8 cellular contexts compared by ENCODE assay signal in genomic region chr18:10230072-10230471, GRCh38.
DNase-seq lines count a peak whose midpoint lies in the region; ATAC-seq, FAIRE-seq and TF ChIP-seq lines count a peak whose summit lies in the region.

No MANE protein-coding gene starts in this region.

- H2AK5ac ChIP-seq in H1 (ENCODE audit: low read depth, low read length) = no peak overlapping the region

- H3K4me3 ChIP-seq in breast epithelium = no peak overlapping the region
- no peak overlapping the region for H3K4me3 ChIP-seq in NT2/D1 (ENCODE audit: insufficient read length, low read depth)
- H3K4me3 ChIP-seq in H1 (ENCODE audit: extremely low read depth in 1 of 4, insufficient read depth in 2 of 4, low read depth in 3 of 4, low read length in 4 of 4) = no peak overlapping the region
- H3K4me3 ChIP-seq in skeletal muscle cell (ENCODE audit: low read depth, low read length) = no peak overlapping the region

- no peak overlapping the region for H4K8ac ChIP-seq in H1 (ENCODE audit: extremely low read depth, insufficient read depth, low read length)

- no peak overlapping the region for H3K4ac ChIP-seq in H1 (replicated peaks; ENCODE audit: insufficient read length, low read depth, low read length)

- H3K79me1 ChIP-seq in H1 (ENCODE audit: low read depth, low read length) = no peaks in the 10 kb centered on the region

- H2BK12ac ChIP-seq in H1 (ENCODE audit: low read depth, low read length) = no peak overlapping the region

- H3K4me3 Mint-ChIP-seq in MCF 10A (ENCODE audit: unreplicated experiment) = no peak overlapping the region

- H2BK5ac ChIP-seq in H1 (ENCODE audit: low read depth, low read length) = no peak overlapping the region

- no peak overlapping the region for H3K27ac Mint-ChIP-seq in MCF 10A (ENCODE audit: low read depth, unreplicated experiment)

- H3K36me3 Mint-ChIP-seq in MCF 10A (ENCODE audit: insufficient read depth, unreplicated experiment) = no peaks in the 10 kb centered on the region

- no peaks in the 10 kb centered on the region for H3K27me3 Mint-ChIP-seq in MCF 10A (ENCODE audit: insufficient read depth, unreplicated experiment)

- H4K20me1 ChIP-seq in H1 (replicated peaks in 1 of 2; ENCODE audit: control insufficient read depth in 1 of 2, insufficient read depth in 2 of 2, low read length in 2 of 2) = no peaks in the 10 kb centered on the region

- H3K56ac ChIP-seq in H1 (replicated peaks; ENCODE audit: insufficient read length, low read depth, low read length) = no peak overlapping the region

- no peak overlapping the region for H4K5ac ChIP-seq in H1 (ENCODE audit: insufficient read length, low read depth, low read length)

- H3K79me2 ChIP-seq in H1 (ENCODE audit: control insufficient read depth in 1 of 2, insufficient read depth in 2 of 2, low read length in 2 of 2) = no peaks in the 10 kb centered on the region

- H3K4me1 ChIP-seq in breast epithelium = no peaks in the 10 kb centered on the region
- no peaks in the 10 kb centered on the region for H3K4me1 ChIP-seq in NT2/D1 (ENCODE audit: insufficient read depth, insufficient read length)
- H3K4me1 ChIP-seq in H1 (replicated peaks in 1 of 4; ENCODE audit: control insufficient read depth in 3 of 4, insufficient read depth in 4 of 4, low read length in 3 of 4) = no peaks in the 10 kb centered on the region; a peak in 1 of 7 replicates

- H2BK120ac ChIP-seq in H1 (replicated peaks; ENCODE audit: low read depth, low read length) = no peak overlapping the region

- CTCF ChIA-PET in MCF 10A (lab: Yijun Ruan, JAX) = no interaction called here
- CTCF ChIA-PET in H1 (lab: Charles Lee; ENCODE audit: partially characterized antibody) = interaction anchor here (0.5 to 0.8 kb wide), 3 partner anchors 38 to 274 kb away, joined by 3 read pairs; no protein-coding TSS in a partner anchor

- no peak overlapping the region for H4K91ac ChIP-seq in H1 (replicated peaks; ENCODE audit: insufficient read length, low read length)

- peaks cover 14% of the 10 kb centered on the region for H3K4me1 Mint-ChIP-seq in MCF 10A (ENCODE audit: insufficient read depth, unreplicated experiment)

- H3K36me3 ChIP-seq in breast epithelium (no peaks in the 10 kb centered on the region), NT2/D1 (ENCODE audit: insufficient read depth, insufficient read length, low read length) (no peaks in the 10 kb centered on the region), H1 (ENCODE audit: control insufficient read depth in 2 of 4, insufficient read depth in 4 of 4, low read length in 3 of 4) (no peaks in the 10 kb centered on the region)

- POLR2A ChIA-PET in MCF 10A (lab: Yijun Ruan, JAX) (no interaction called here), H1 (lab: Charles Lee; ENCODE audit: partially characterized antibody) (interaction anchor here (0.6 kb wide), 1 partner anchor 340 kb away, joined by 4 read pairs; no protein-coding TSS in a partner anchor)

- 98% methylated on average over 3 of the region's 3 CpGs; no CpG with 5 or more reads in 1 of the 2 experiments for WGBS in H1 (ENCODE audit: extremely low coverage in 1 of 2, insufficient coverage in 1 of 2, insufficient read length in 1 of 2, insufficient replicate concordance in 2 of 2, low coverage in 1 of 2, low lambda C conversion rate in 2 of 2, missing lambda C conversion rate in 1 of 2), 2 experiments

- no peak overlapping the region for H3K23ac ChIP-seq in H1 (ENCODE audit: insufficient read length)

- intact Hi-C loops in MCF 10A (cut with micrococcal nuclease) = loop anchor here (1.0 kb wide), 1 partner anchor 290 kb away; no protein-coding TSS in a partner anchor
- intact Hi-C loops in breast epithelium (cut with DNase I; ENCODE audit: low total_unique reads) = no loop called here

- BruUV-seq in MCF 10A (replicated peaks; lab: Mats Ljungman, UMichigan) = no TSS peak

- no peak overlapping the region for H3K14ac ChIP-seq in H1 (ENCODE audit: insufficient read length)

- no peak overlapping the region for H3K27ac ChIP-seq in breast epithelium
- no peak overlapping the region for H3K27ac ChIP-seq in H1 (ENCODE audit: low read depth, low read length)

- no peak for TF ChIP-seq EP300 in H1 (IDR thresholded peaks at IDR 0.05; ENCODE audit: borderline replicate concordance in 1 of 2, low read depth in 2 of 2, low read length in 2 of 2)

- H2AFZ ChIP-seq in H1 (ENCODE audit: low read length) = no peak overlapping the region

- peaks cover 14% of the 10 kb centered on the region for H3K9me3 Mint-ChIP-seq in MCF 10A (ENCODE audit: unreplicated experiment)

- TF ChIP-seq POLR2A in breast epithelium (IDR thresholded peaks at IDR 0.05) (no peak), H1 (IDR thresholded peaks at IDR 0.05; ENCODE audit: control extremely low read depth in 1 of 2, low read depth in 2 of 2, low read length in 2 of 2) (no peak)

- no peak overlapping the region for H2BK15ac ChIP-seq in H1 (ENCODE audit: low read length)

- H3K9me3 ChIP-seq in breast epithelium = peaks cover 5 to 8% of the 10 kb centered on the region in 2 donors
- peaks cover 23% of the 10 kb centered on the region; the same call in 1 of the 2 replicates for H3K9me3 ChIP-seq in NT2/D1 (ENCODE audit: insufficient read depth, low read length)
- H3K9me3 ChIP-seq in H1 (ENCODE audit: insufficient read depth in 2 of 2, low read depth in 1 of 2, low read length in 1 of 2) = peaks cover 6 to 11% of the 10 kb centered on the region in 2 experiments; a peak in 2 of 4 replicates

- H3K23me2 ChIP-seq in H1 (ENCODE audit: low read depth, low read length) = no peaks in the 10 kb centered on the region

- peak; percentile 6 for TF ChIP-seq CTCF in MCF 10A (IDR thresholded peaks at IDR 0.05; ENCODE audit: unreplicated experiment)
- no peak for TF ChIP-seq CTCF in breast epithelium (IDR thresholded peaks at IDR 0.05)
- peak; percentile 5 to 41 (median 36); a peak in 2 of 4 replicates for TF ChIP-seq CTCF in H1 (IDR thresholded peaks at IDR 0.05; ENCODE audit: control extremely low read depth in 1 of 3, insufficient read depth in 1 of 3, low read depth in 1 of 3, low read length in 3 of 3)

- FAIRE-seq in H1 (lab: Jason Lieb, UNC) = no peak

- peak; percentile 62 for DNase-seq in MCF 10A (ENCODE audit: unreplicated experiment)
- DNase-seq in breast epithelium (ENCODE audit: low spot score in 2 of 2) = no peak
- peak; percentile 18 for DNase-seq in NT2/D1 (ENCODE audit: low read depth, low spot score)
- peak in 1 of 2 experiments; percentile 21 for DNase-seq in H1 (ENCODE audit: low read depth in 1 of 2, low spot score in 2 of 2)
- DNase-seq in skeletal muscle cell (ENCODE audit: low read depth) = peak; percentile 30
- DNase-seq in epidermal melanocyte (ENCODE audit: insufficient read length, low spot score) = no peak
- DNase-seq in activated CD8-positive, alpha-beta memory T cell treated with anti-CD3 and anti-CD28 coated beads for 24 hours = no peak

- no peak overlapping the region for H3K18ac ChIP-seq in H1 (ENCODE audit: extremely low read depth, low read length)

- H3K4me2 ChIP-seq in H1 (ENCODE audit: insufficient read depth in 1 of 2, low read depth in 2 of 2, low read length in 2 of 2) = no peak overlapping the region

- no peak for ATAC-seq in HG02970 (IDR thresholded peaks at IDR 0.05; ENCODE audit: low FRiP score, unreplicated experiment)

- no peak overlapping the region for H2BK20ac ChIP-seq in H1 (ENCODE audit: low read length)

- H3K9ac ChIP-seq in NT2/D1 (ENCODE audit: insufficient read length, low read depth) = no peak overlapping the region
- H3K9ac ChIP-seq in H1 (replicated peaks in 1 of 4; ENCODE audit: extremely low read depth in 1 of 4, low read depth in 3 of 4, low read length in 3 of 4) = no peak overlapping the region

- TF ChIP-seq RAD21 in H1 (IDR thresholded peaks at IDR 0.05 in 1 of 2, conservative IDR thresholded peaks at IDR 0.05 in 1 of 2; ENCODE audit: low read depth in 2 of 2, low read length in 2 of 2) = peak in 1 of 2 experiments; percentile 41; a peak in 1 of 4 replicates

- no peaks in the 10 kb centered on the region for H3K27me3 ChIP-seq in breast epithelium
- no peaks in the 10 kb centered on the region for H3K27me3 ChIP-seq in NT2/D1 (ENCODE audit: insufficient read depth, insufficient read length)
- H3K27me3 ChIP-seq in H1 (replicated peaks in 1 of 4; ENCODE audit: control insufficient read depth in 3 of 4, extremely low read depth in 1 of 4, insufficient read depth in 3 of 4, low read length in 3 of 4) = no peaks in the 10 kb centered on the region

TF ChIP-seq in H1, 55 proteins besides CTCF, POLR2A, EP300 and RAD21:
- TF ChIP-seq JUND (IDR thresholded peaks at IDR 0.05; ENCODE audit: low read length) (peak; percentile 64; the same call in 1 of the 2 replicates), SP4 (IDR thresholded peaks at IDR 0.05; ENCODE audit: low read length) (no peak), SP1 (IDR thresholded peaks at IDR 0.05; ENCODE audit: low read depth, low read length) (no peak), YY1 (IDR thresholded peaks at IDR 0.05; ENCODE audit: low read depth, low read length) (peak; percentile 55; the same call in 1 of the 2 replicates), SIN3A (conservative IDR thresholded peaks at IDR 0.05 in 1 of 2, IDR thresholded peaks at IDR 0.05 in 1 of 2; ENCODE audit: low read depth in 1 of 2, low read length in 2 of 2) (no peak)

Comparison
In these comparisons a context has a peak if more than half of its experiments do, and no peak if none do; other contexts are left out.
1. DNase-seq: peak in MCF 10A (single experiment), NT2/D1 (single experiment) and skeletal muscle cell (single experiment); none in breast epithelium (0 of 2), epidermal melanocyte (single experiment) and activated CD8-positive, alpha-beta memory T cell treated with anti-CD3 and anti-CD28 coated beads for 24 hours (single experiment).
2. CTCF ChIP-seq: peak in MCF 10A (single experiment) and H1 (3 of 3); none in breast epithelium (0 of 3).